1 cellular context compared by ENCODE assay signal in genomic region chr14:102486513-102487203, GRCh38.
TF ChIP-seq lines count a peak whose summit lies in the region.

No MANE protein-coding gene starts in this region.

TF ChIP-seq in HepG2, 621 proteins besides CTCF, POLR2A, EP300 and RAD21:
- TF ChIP-seq ZNF83 (CRISPR knock-in tag; IDR thresholded peaks at IDR 0.05; ENCODE audit: borderline replicate concordance): no peak
- no peak for TF ChIP-seq ZNF230 (CRISPR knock-in tag; IDR thresholded peaks at IDR 0.05)
- TF ChIP-seq HNF4G (IDR thresholded peaks at IDR 0.05; ENCODE audit: borderline replicate concordance, low read depth, low read length): no peak
- TF ChIP-seq HNF4G (CRISPR knock-in tag; IDR thresholded peaks at IDR 0.05; ENCODE audit: borderline replicate concordance, low read depth): no peak
- TF ChIP-seq ZBTB8A (CRISPR knock-in tag; IDR thresholded peaks at IDR 0.05; ENCODE audit: borderline replicate concordance, low read depth): no peak
- TF ChIP-seq DMAP1 (CRISPR knock-in tag; IDR thresholded peaks at IDR 0.05): no peak
